Comparison of ENCODE assay signal across 1 cellular context in the genomic region with DNA sequence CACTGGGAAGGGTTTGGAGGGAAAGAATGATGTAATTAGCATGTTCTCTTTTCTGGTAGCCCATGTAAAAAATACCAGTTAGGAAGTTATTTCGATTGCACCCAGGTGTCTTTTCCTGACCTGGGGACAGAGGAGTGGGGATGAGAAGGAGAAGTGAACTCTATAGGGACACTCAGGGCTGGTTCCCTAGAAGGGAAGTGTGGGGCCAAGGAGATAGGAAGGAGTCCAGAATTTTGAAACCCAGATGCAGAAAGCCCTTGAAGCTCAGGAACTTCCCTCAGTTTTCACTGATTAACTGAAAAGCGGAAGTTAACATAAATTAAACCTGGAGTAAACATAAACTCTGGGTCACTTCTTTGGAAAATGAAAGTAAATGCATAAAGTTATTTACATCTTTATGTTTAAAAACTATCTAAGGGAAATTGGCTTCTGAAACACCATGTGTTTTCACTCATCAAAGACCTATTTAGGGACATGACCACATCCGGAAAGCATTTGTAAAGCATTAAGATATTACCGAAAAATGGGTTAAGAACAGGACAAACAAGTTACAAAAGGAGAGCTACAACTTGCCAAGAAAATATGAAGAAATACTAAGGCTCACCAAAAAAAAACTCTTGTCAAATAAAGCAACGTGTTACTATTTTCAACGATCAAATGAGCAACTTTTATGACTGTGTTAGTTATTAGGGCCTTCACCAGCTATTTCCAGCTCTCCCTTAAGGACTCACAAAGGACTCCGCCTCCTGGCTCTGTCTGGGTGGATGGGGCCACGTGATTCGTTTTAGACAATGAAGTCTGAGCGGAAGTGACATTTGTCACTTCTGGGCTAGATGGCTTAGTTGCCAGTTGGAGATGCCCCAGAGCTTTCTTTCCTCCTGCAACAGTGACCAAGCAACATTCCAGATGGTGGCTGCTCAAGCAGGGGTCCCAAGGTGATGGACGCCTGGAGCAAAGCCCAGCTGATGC.
TF ChIP-seq lines count a peak whose summit lies in the region.

No MANE protein-coding gene starts in this region.

TF ChIP-seq in SK-N-SH, 30 proteins besides CTCF, POLR2A, EP300 and RAD21 (continued from another document):
- TF ChIP-seq MAX (IDR thresholded peaks at IDR 0.05; ENCODE audit: low read depth) (no peak), SMC3 (IDR thresholded peaks at IDR 0.05; ENCODE audit: low read depth, low read length) (no peak), USF1 (IDR thresholded peaks at IDR 0.05; ENCODE audit: borderline replicate concordance, low read depth) (no peak), CHD2 (IDR thresholded peaks at IDR 0.05; ENCODE audit: low read length, partially characterized antibody) (no peak), SIN3A (IDR thresholded peaks at IDR 0.05; ENCODE audit: borderline replicate concordance, low read depth, low read length) (no peak), TEAD4 (IDR thresholded peaks at IDR 0.05; ENCODE audit: borderline replicate concordance, insufficient read depth) (no peak), RFX5 (IDR thresholded peaks at IDR 0.05; ENCODE audit: low read length) (no peak), GABPA (IDR thresholded peaks at IDR 0.05; ENCODE audit: low read depth) (no peak), JUND (IDR thresholded peaks at IDR 0.05) (no peak), PBX3 (IDR thresholded peaks at IDR 0.05) (no peak), MXI1 (IDR thresholded peaks at IDR 0.05; ENCODE audit: low read depth, low read length) (no peak), RCOR1 (IDR thresholded peaks at IDR 0.05; ENCODE audit: low read length) (no peak)
- TF ChIP-seq, protein P1, sequence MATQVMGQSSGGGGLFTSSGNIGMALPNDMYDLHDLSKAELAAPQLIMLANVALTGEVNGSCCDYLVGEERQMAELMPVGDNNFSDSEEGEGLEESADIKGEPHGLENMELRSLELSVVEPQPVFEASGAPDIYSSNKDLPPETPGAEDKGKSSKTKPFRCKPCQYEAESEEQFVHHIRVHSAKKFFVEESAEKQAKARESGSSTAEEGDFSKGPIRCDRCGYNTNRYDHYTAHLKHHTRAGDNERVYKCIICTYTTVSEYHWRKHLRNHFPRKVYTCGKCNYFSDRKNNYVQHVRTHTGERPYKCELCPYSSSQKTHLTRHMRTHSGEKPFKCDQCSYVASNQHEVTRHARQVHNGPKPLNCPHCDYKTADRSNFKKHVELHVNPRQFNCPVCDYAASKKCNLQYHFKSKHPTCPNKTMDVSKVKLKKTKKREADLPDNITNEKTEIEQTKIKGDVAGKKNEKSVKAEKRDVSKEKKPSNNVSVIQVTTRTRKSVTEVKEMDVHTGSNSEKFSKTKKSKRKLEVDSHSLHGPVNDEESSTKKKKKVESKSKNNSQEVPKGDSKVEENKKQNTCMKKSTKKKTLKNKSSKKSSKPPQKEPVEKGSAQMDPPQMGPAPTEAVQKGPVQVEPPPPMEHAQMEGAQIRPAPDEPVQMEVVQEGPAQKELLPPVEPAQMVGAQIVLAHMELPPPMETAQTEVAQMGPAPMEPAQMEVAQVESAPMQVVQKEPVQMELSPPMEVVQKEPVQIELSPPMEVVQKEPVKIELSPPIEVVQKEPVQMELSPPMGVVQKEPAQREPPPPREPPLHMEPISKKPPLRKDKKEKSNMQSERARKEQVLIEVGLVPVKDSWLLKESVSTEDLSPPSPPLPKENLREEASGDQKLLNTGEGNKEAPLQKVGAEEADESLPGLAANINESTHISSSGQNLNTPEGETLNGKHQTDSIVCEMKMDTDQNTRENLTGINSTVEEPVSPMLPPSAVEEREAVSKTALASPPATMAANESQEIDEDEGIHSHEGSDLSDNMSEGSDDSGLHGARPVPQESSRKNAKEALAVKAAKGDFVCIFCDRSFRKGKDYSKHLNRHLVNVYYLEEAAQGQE (IDR thresholded peaks at IDR 0.05; ENCODE audit: low read depth, low read length) = no peak
TF ChIP-seq in SK-N-SH: peak in this region for 0.
